In the genomic region with DNA sequence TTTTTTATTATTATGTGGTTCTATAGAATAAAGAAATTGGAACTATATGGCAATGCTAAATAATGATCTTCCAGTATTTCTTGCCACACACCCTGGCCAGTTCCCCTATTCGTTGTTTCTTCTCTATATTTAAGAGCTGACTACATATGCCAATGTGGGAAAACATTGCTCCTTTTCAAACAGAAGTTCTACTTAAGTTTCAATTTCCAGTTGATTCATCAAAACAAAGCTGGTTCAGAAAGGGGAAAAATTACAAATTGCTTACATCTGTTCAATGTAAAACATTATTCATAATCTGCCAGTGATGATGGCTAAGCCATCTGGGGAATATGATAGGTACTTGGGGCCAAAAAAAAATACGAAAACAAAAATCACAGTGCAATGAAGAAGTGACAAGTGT, we compare ENCODE assay signal across 10 cellular contexts.
DNase-seq lines count a peak whose midpoint lies in the region; ATAC-seq and TF ChIP-seq lines count a peak whose summit lies in the region.
"Had no signal": no experiment of that assay in that cellular context is flagged by ENCODE, and none has a peak within 500 bp of the region (broad histone marks: within the 10 kb centered on the region; RNA-seq: fewer than 3 reads in every experiment).

No MANE protein-coding gene starts in this region.

- H3K36me3 ChIP-seq in colonic mucosa, result no peaks in the 10 kb centered on the region

- DNase-seq in NCI-H2171 treated with DMSO at 0.1 percent for 48 hours (lab: John Stamatoyannopoulos, UW) (peak; percentile 33), NCI-H2171 (lab: John Stamatoyannopoulos, UW) (no peak), NOMO-1 treated with DMSO at 0.1 percent for 48 hours (lab: John Stamatoyannopoulos, UW; ENCODE audit: unreplicated experiment) (peak; percentile 66), neural crest cell (ENCODE audit: low read depth, low spot score) (no peak), NCI-H526 treated with DMSO at 0.1 percent for 48 hours (lab: John Stamatoyannopoulos, UW) (no peak), colonic mucosa (no peak)
- DNase-seq: NCI-H510A treated with DMSO at 0.1 percent for 48 hours had no signal

- H3K4me3 ChIP-seq in colonic mucosa, result no peak overlapping the region

- peak; percentile 31 for ATAC-seq in GM21619 (IDR thresholded peaks at IDR 0.05; ENCODE audit: unreplicated experiment)
- ATAC-seq in HG03354 (IDR thresholded peaks at IDR 0.05; ENCODE audit: poor library complexity, severe bottlenecking, unreplicated experiment), result no peak
- ATAC-seq: HCT116 had no signal

- no peaks in the 10 kb centered on the region for H3K9me3 ChIP-seq in colonic mucosa

- no peak overlapping the region for H3K27ac ChIP-seq in colonic mucosa

- H3K36me3 Mint-ChIP-seq in neural crest cell (ENCODE audit: low read depth), result no peaks in the 10 kb centered on the region

- H3K9ac ChIP-seq in colonic mucosa (ENCODE audit: low read depth in 2 of 2, low read length in 2 of 2), result no peak overlapping the region

- H3K4me1 ChIP-seq in colonic mucosa, result no peaks in the 10 kb centered on the region

- peak overlapping the region; percentile 72 for H3K27ac Mint-ChIP-seq in neural crest cell (ENCODE audit: unreplicated experiment)

- no peaks in the 10 kb centered on the region for H3K9me3 Mint-ChIP-seq in neural crest cell

- no peak for TF ChIP-seq CTCF in neural crest cell (conservative IDR thresholded peaks at IDR 0.05)
- TF ChIP-seq CTCF in colonic mucosa (IDR thresholded peaks at IDR 0.05), result no peak

- intact Hi-C loops in colonic mucosa (cut with DNase I), result no loop called here

- H3K27me3 ChIP-seq in colonic mucosa, result no peaks in the 10 kb centered on the region

- H3K27me3 Mint-ChIP-seq in neural crest cell (ENCODE audit: low read depth), result no peaks in the 10 kb centered on the region

- H3K4me1 Mint-ChIP-seq in neural crest cell, result peaks cover 9% of the 10 kb centered on the region

- H3K4me3 Mint-ChIP-seq in neural crest cell, result no peak overlapping the region

Comparison
In these comparisons a context has a peak if more than half of its experiments do, and no peak if none do; other contexts are left out.
1. DNase-seq: peak in NCI-H2171 treated with DMSO at 0.1 percent for 48 hours (single experiment) and NOMO-1 treated with DMSO at 0.1 percent for 48 hours (single experiment); none in NCI-H2171 (single experiment), neural crest cell (single experiment), NCI-H526 treated with DMSO at 0.1 percent for 48 hours (single experiment) and colonic mucosa (single experiment).